15 cellular contexts compared by ENCODE assay signal in genomic region chr21:36835383-36835795, GRCh38.
A peak's percentile ranks its signal among the peaks of the same experiment; 100 is the strongest.
DNase-seq lines count a peak whose midpoint lies in the region; FAIRE-seq and TF ChIP-seq lines count a peak whose summit lies in the region.
"Had no signal": no experiment of that assay in that cellular context is flagged by ENCODE, and none has a peak within 500 bp of the region (broad histone marks: within the 10 kb centered on the region; RNA-seq: fewer than 3 reads in every experiment).

No MANE protein-coding gene starts in this region.

- no peaks in the 10 kb centered on the region for H3K36me3 ChIP-seq in brain microvascular endothelial cell (replicated peaks)
- H3K36me3 ChIP-seq: cardiac muscle cell had no signal

- FAIRE-seq in endometrium (lab: Jason Lieb, UNC) = peak; percentile 62

- H3K4me3 ChIP-seq in skeletal muscle cell (ENCODE audit: low read depth, low read length) (no peak overlapping the region), brain microvascular endothelial cell (ENCODE audit: low read depth, low read length) (no peak overlapping the region)
- H3K4me3 ChIP-seq: cardiac muscle cell had no signal

- no peak for TF ChIP-seq CTCF in brain microvascular endothelial cell (IDR thresholded peaks at IDR 0.05; ENCODE audit: low read depth, low read length, missing control alignments)

- in situ Hi-C loops in brain microvascular endothelial cell (cut with HindIII; ENCODE audit: low pct_ligation_motif_present, low sequenced_read_pairs) = no loop called here

- H3K27me3 ChIP-seq in brain microvascular endothelial cell (replicated peaks) = no peaks in the 10 kb centered on the region
- H3K27me3 ChIP-seq: cardiac muscle cell had no signal

- no peak overlapping the region for H3K27ac ChIP-seq in brain microvascular endothelial cell
- H3K27ac ChIP-seq: 22Rv1, cardiac muscle cell, epithelial cell of prostate had no signal

- peak; percentile 38 for DNase-seq in DMS 273 (lab: John Stamatoyannopoulos, UW; ENCODE audit: unreplicated experiment)
- DNase-seq in DMS 273 treated with DMSO at 0.1 percent for 48 hours (lab: John Stamatoyannopoulos, UW) = no peak
- DNase-seq in NCI-H2196 treated with DMSO at 0.1 percent for 48 hours (lab: John Stamatoyannopoulos, UW; ENCODE audit: unreplicated experiment) = peak; percentile 27
- peak; percentile 25 for DNase-seq in skeletal muscle cell (ENCODE audit: low read depth)
- no peak for DNase-seq in brain microvascular endothelial cell
- no peak for DNase-seq in glomerular visceral epithelial cell (ENCODE audit: extremely low spot score)
- no peak for DNase-seq in HPDE6-E6E7 (ENCODE audit: extremely low spot score)
- DNase-seq: activated naive CD4-positive, alpha-beta T cell treated with anti-CD3 and anti-CD28 coated beads, Interleukin-2, amount 50 U/mL, for 16 hours; COR-L47; NCI-H1436 treated with DMSO at 0.1 percent for 48 hours; nucleus accumbens had no signal

Comparison
In these comparisons a context has a peak if more than half of its experiments do, and no peak if none do; other contexts are left out.
1. DNase-seq: peak in DMS 273 (single experiment), NCI-H2196 treated with DMSO at 0.1 percent for 48 hours (single experiment) and skeletal muscle cell (single experiment); none in DMS 273 treated with DMSO at 0.1 percent for 48 hours (single experiment), brain microvascular endothelial cell (single experiment), glomerular visceral epithelial cell (single experiment) and HPDE6-E6E7 (single experiment).